In the genomic region with DNA sequence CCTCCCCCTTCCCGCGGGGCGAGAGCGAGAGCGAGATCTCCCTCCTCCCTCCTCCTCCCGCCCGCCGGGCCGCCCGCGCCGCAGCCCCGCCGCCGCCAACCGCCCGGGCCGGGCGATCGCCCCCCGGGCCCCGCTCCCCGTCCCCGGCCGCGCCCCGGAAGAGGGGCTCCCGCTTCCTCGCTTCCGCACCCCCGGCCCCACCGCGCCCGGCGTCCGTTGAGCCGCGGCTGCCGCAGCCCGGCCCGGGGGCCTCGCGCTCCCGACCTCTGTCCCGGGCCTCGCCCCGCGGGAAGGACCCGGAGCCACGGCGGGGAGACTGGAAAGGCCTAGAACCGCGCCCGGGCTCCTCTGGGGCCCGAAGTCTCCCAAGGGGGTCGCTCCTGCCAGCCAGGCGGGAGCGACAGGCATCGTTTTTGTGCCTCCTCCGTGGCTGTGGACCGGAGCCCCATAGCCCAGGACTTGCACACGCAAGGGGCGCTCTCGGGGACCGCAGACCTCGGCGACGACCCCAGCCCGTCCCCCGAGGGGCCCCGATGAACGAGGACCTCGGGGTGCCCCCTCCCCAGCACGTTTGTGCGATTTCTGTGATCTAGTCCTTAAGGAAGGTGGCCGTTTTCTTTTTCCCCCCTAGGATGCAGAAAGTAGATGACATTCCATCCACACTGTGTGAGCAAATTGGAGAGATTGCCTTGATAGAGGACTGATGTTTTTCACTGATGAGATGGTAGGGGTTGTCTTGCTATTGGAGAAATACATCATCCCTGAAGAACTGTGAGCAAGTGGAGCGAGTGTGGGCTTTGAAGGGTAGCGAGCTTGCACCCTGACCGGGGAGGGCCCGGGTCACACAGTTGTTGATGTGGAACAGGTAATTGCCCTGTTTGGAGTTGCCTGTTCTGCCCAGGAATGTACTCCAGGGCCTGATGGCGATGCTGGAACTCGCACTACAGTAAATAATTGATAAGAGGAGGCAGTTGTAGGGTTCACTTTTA, we compare ENCODE assay signal across 9 cellular contexts. TPM values are rescaled to one million over a fixed set of nuclear protein-coding genes. Genes with fewer than 3 reads are reported as not detected.
DNase-seq lines count a peak whose midpoint lies in the region; FAIRE-seq and TF ChIP-seq lines count a peak whose summit lies in the region.
"Had no signal": no experiment of that assay in that cellular context is flagged by ENCODE, and none has a peak within 500 bp of the region (broad histone marks: within the 10 kb centered on the region; RNA-seq: fewer than 3 reads in every experiment).

No MANE protein-coding gene starts in this region.

- H3K36me3 ChIP-seq in effector memory CD4-positive, alpha-beta T cell (ENCODE audit: control insufficient read depth, insufficient read depth, low read length): no peaks in the 10 kb centered on the region

- no peaks in the 10 kb centered on the region for H3K9me3 ChIP-seq in effector memory CD4-positive, alpha-beta T cell (ENCODE audit: control insufficient read depth, low read length)

- H3K4me1 ChIP-seq in effector memory CD4-positive, alpha-beta T cell (ENCODE audit: control insufficient read depth, insufficient read depth, low read length, poor library complexity, severe bottlenecking): peaks cover 36% of the 10 kb centered on the region

- H3K27ac ChIP-seq in effector memory CD4-positive, alpha-beta T cell (ENCODE audit: insufficient read depth, low read length, poor library complexity, severe bottlenecking): peak overlapping the region; percentile 92

- DNase-seq in DMS53 (lab: John Stamatoyannopoulos, UW) (peak; percentile 57), DMS53 treated with DMSO at 0.1 percent for 48 hours (lab: John Stamatoyannopoulos, UW; ENCODE audit: unreplicated experiment) (no peak), HFF-Myc (ENCODE audit: extremely low read depth, low read depth) (no peak), RPMI8226 (peak; percentile 13), myocyte (ENCODE audit: low read depth) (peak; percentile 31), HTR-8/SVneo (ENCODE audit: insufficient read length, low spot score) (no peak), KG1 (lab: John Stamatoyannopoulos, UW) (no peak)
- no peak for DNase-seq in effector memory CD4-positive, alpha-beta T cell

- no peak for FAIRE-seq in HTR-8/SVneo (lab: Jason Lieb, UNC)
- FAIRE-seq: colon had no signal

- H3K4me3 ChIP-seq in HFF-Myc (replicated peaks; ENCODE audit: low read depth, low read length): peak overlapping the region; percentile 68
- H3K4me3 ChIP-seq in effector memory CD4-positive, alpha-beta T cell (ENCODE audit: insufficient read depth, low read depth, low read length, poor library complexity, severe bottlenecking): peak overlapping the region; percentile 67

- TF ChIP-seq CTCF in HFF-Myc (IDR thresholded peaks at IDR 0.05; ENCODE audit: low read depth, low read length, missing control alignments): no peak

- H3K27me3 ChIP-seq in effector memory CD4-positive, alpha-beta T cell (replicated peaks; ENCODE audit: control insufficient read depth, insufficient read depth, low read length, poor library complexity, severe bottlenecking): no peaks in the 10 kb centered on the region

RNA-seq across cellular contexts. Expression of a gene that starts 0.6 kb away (rescaled TPM):
- 16.5 and 19.7 TPM in 2 replicates for total RNA-seq in myocyte
- polyA plus RNA-seq in myocyte (2012): 14.2 TPM

RNA-seq across cellular contexts. Expression of a gene that starts 15.5 kb away (rescaled TPM):
- total RNA-seq in myocyte: not detected in 2 replicates
- polyA plus RNA-seq in myocyte (2012): not detected

Comparison
In these comparisons a context has a peak if more than half of its experiments do, and no peak if none do; other contexts are left out.
1. DNase-seq: peak in DMS53 (single experiment), RPMI8226 (single experiment) and myocyte (single experiment); none in DMS53 treated with DMSO at 0.1 percent for 48 hours (single experiment), HFF-Myc (single experiment), effector memory CD4-positive, alpha-beta T cell (0 of 3), HTR-8/SVneo (single experiment) and KG1 (single experiment).